ENCODE assay signal across 1 cellular context in the genomic region with DNA sequence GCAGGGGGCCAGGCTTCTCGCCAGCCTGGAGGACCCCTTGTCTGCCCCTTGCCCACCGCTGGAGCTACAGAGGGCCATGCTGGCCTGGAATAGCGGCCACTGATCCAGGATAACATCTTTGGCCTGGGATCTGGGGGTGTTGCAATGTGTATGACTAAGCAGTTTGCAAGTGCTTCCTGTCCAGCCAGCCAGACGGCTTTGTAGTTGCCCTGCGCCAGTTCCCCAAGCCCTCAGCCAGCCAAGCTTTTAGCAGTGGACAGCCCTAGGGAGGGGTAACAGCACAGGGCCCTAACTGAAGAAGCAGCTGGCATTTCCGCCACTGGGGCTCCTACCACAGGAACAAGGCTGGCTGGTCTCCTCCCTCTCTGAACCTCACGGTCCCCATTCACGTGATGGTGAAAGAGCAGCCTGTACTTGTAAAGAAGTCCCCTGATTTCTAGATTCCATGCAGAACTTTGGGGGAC.
TF ChIP-seq lines count a peak whose summit lies in the region.

No MANE protein-coding gene starts in this region.

TF ChIP-seq in SK-N-SH treated with all-trans-retinoic acid at 6 μM for 48 hours, 23 proteins besides CTCF, POLR2A, EP300 and RAD21 (continued from another document):
- TF ChIP-seq, protein P1, sequence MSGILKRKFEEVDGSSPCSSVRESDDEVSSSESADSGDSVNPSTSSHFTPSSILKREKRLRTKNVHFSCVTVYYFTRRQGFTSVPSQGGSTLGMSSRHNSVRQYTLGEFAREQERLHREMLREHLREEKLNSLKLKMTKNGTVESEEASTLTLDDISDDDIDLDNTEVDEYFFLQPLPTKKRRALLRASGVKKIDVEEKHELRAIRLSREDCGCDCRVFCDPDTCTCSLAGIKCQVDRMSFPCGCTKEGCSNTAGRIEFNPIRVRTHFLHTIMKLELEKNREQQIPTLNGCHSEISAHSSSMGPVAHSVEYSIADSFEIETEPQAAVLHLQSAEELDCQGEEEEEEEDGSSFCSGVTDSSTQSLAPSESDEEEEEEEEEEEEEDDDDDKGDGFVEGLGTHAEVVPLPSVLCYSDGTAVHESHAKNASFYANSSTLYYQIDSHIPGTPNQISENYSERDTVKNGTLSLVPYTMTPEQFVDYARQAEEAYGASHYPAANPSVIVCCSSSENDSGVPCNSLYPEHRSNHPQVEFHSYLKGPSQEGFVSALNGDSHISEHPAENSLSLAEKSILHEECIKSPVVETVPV (CRISPR knock-in tag; IDR thresholded peaks at IDR 0.05) = no peak
